In genomic region chr12:50246159-50246865, GRCh38 we compare ENCODE assay signal across 9 cellular contexts. TPM values are rescaled to one million over a fixed set of nuclear protein-coding genes. Genes with fewer than 3 reads are reported as not detected.
DNase-seq lines count a peak whose midpoint lies in the region; ATAC-seq and TF ChIP-seq lines count a peak whose summit lies in the region.
"Had no signal": no experiment of that assay in that cellular context is flagged by ENCODE, and none has a peak within 500 bp of the region (broad histone marks: within the 10 kb centered on the region; RNA-seq: fewer than 3 reads in every experiment).

No MANE protein-coding gene starts in this region.

- DNase-seq in SK-N-SH (no peak), fibroblast of lung (ENCODE audit: low read depth in 2 of 2) (no peak), HPDE6-E6E7 (ENCODE audit: extremely low spot score) (no peak), DMS79 (lab: John Stamatoyannopoulos, UW) (no peak), iPS-NIHi11 (ENCODE audit: low spot score) (no peak)
- DNase-seq in stimulated activated effector memory CD8-positive, alpha-beta T cell treated with anti-CD3 and anti-CD28 coated beads, Interleukin-12 subunit alpha, Interleukin-12 subunit beta, amount 100 ng/mL, for 72 hours (ENCODE audit: low spot score in 2 of 2) = no peak
- DNase-seq: effector CD4-positive, alpha-beta T cell; stimulated activated naive CD4-positive, alpha-beta T cell had no signal

- peaks cover 39% of the 10 kb centered on the region for H3K4me1 Mint-ChIP-seq in stimulated activated effector memory CD8-positive, alpha-beta T cell treated with anti-CD3 and anti-CD28 coated beads, Interleukin-12 subunit alpha, Interleukin-12 subunit beta, amount 100 ng/mL, for 72 hours

- H3K4me3 Mint-ChIP-seq in stimulated activated effector memory CD8-positive, alpha-beta T cell treated with anti-CD3 and anti-CD28 coated beads, Interleukin-12 subunit alpha, Interleukin-12 subunit beta, amount 100 ng/mL, for 72 hours = peak overlapping the region; percentile 68

- H3K4me1 ChIP-seq in HEK293 (ENCODE audit: control insufficient read depth, insufficient read depth, low read length) = peaks cover 12% of the 10 kb centered on the region
- peaks cover 0 to 38% of the 10 kb centered on the region in 2 experiments for H3K4me1 ChIP-seq in SK-N-SH (ENCODE audit: control insufficient read depth in 1 of 2, insufficient read depth in 2 of 2, low read depth in 1 of 2, low read length in 1 of 2)
- peaks cover 27% of the 10 kb centered on the region for H3K4me1 ChIP-seq in fibroblast of lung (ENCODE audit: control insufficient read depth, extremely low read depth, insufficient read depth, low read length)

- H4K20me1 ChIP-seq in SK-N-SH (ENCODE audit: insufficient read depth) (no peaks in the 10 kb centered on the region), fibroblast of lung (ENCODE audit: control insufficient read depth, extremely low read depth, insufficient read depth, low read length) (no peaks in the 10 kb centered on the region)

- peaks cover 24% of the 10 kb centered on the region for H3K36me3 Mint-ChIP-seq in stimulated activated effector memory CD8-positive, alpha-beta T cell treated with anti-CD3 and anti-CD28 coated beads, Interleukin-12 subunit alpha, Interleukin-12 subunit beta, amount 100 ng/mL, for 72 hours

- TF ChIP-seq EP300 in SK-N-SH (IDR thresholded peaks at IDR 0.05; ENCODE audit: borderline replicate concordance in 1 of 2, low read depth in 1 of 2, low read length in 1 of 2) = no peak

- no peaks in the 10 kb centered on the region; the same call in 1 of the 2 replicates for H3K79me2 ChIP-seq in SK-N-SH (ENCODE audit: insufficient read depth)
- H3K79me2 ChIP-seq in fibroblast of lung (ENCODE audit: control insufficient read depth, insufficient read depth, low read length) = no peaks in the 10 kb centered on the region

- peak overlapping the region; percentile 43 for H3K27ac Mint-ChIP-seq in stimulated activated effector memory CD8-positive, alpha-beta T cell treated with anti-CD3 and anti-CD28 coated beads, Interleukin-12 subunit alpha, Interleukin-12 subunit beta, amount 100 ng/mL, for 72 hours

- CTCF ChIA-PET in HEK293 (lab: Yijun Ruan, JAX) = interaction anchor here (1.1 to 1.3 kb wide), 2 partner anchors 11 to 15 kb away, joined by 3 to 4 read pairs; no protein-coding TSS in a partner anchor
- CTCF ChIA-PET in SK-N-SH (lab: Yijun Ruan, JAX) = interaction anchor here (1.0 kb wide), 1 partner anchor 114 kb away, joined by 4 read pairs; no protein-coding TSS in a partner anchor

- no peaks in the 10 kb centered on the region for H3K9me3 Mint-ChIP-seq in stimulated activated effector memory CD8-positive, alpha-beta T cell treated with anti-CD3 and anti-CD28 coated beads, Interleukin-12 subunit alpha, Interleukin-12 subunit beta, amount 100 ng/mL, for 72 hours

- peaks cover 49% of the 10 kb centered on the region for H3F3A ChIP-seq in SK-N-SH (replicated peaks; ENCODE audit: insufficient read depth)

- peak overlapping the region; percentile 59 for H2AFZ ChIP-seq in SK-N-SH (ENCODE audit: low read depth)
- no peak overlapping the region for H2AFZ ChIP-seq in fibroblast of lung (ENCODE audit: low read length)

- POLR2A ChIA-PET in HEK293 (lab: Yijun Ruan, JAX) = interaction anchor here (0.5 to 2.0 kb wide), 5 partner anchors 14 to 135 kb away, joined by 3 to 9 read pairs (median 4); partner anchors contain the start of gene LIMA1
- POLR2A ChIA-PET in SK-N-SH (lab: Yijun Ruan, JAX) = no interaction called here

- TF ChIP-seq RAD21 in SK-N-SH (IDR thresholded peaks at IDR 0.05; ENCODE audit: low read length) = no peak

- H3K9me2 ChIP-seq in SK-N-SH = no peaks in the 10 kb centered on the region

- WGBS in SK-N-SH (ENCODE audit: low lambda C conversion rate) = 74% methylated on average over 8 of the region's 8 CpGs

- H3K4me3 ChIP-seq in HEK293 (ENCODE audit: low read depth, low read length) (no peak overlapping the region), SK-N-SH (ENCODE audit: low read depth in 2 of 2, low read length in 1 of 2) (no peak overlapping the region), fibroblast of lung (replicated peaks in 1 of 4; ENCODE audit: control extremely low read depth in 1 of 4, insufficient read depth in 1 of 4, low read depth in 3 of 4, low read length in 4 of 4) (no peak overlapping the region)

- H3K27ac ChIP-seq in HEK293 (ENCODE audit: extremely low read depth, low read depth, low read length) = no peak overlapping the region
- H3K27ac ChIP-seq in SK-N-SH (ENCODE audit: low read depth in 2 of 2, low read length in 1 of 2) = peak overlapping the region; percentile 50 to 92; a peak in 3 of 4 replicates
- peak overlapping the region; percentile 86 for H3K27ac ChIP-seq in fibroblast of lung (ENCODE audit: insufficient read depth, low read length)

- peak overlapping the region; percentile 44 for H3K4me2 ChIP-seq in SK-N-SH
- peak overlapping the region; percentile 39 for H3K4me2 ChIP-seq in fibroblast of lung (ENCODE audit: extremely low read depth, insufficient read depth, low read length)

- H3K9me3 ChIP-seq in HEK293 (ENCODE audit: control insufficient read depth, insufficient read depth, low read depth, low read length) = no peaks in the 10 kb centered on the region
- no peaks in the 10 kb centered on the region for H3K9me3 ChIP-seq in SK-N-SH
- no peaks in the 10 kb centered on the region for H3K9me3 ChIP-seq in fibroblast of lung (ENCODE audit: control insufficient read depth, insufficient read depth, low read depth, low read length)

- no peaks in the 10 kb centered on the region for H3K36me3 ChIP-seq in HEK293 (ENCODE audit: control insufficient read depth in 2 of 2, insufficient read depth in 1 of 2, low read length in 2 of 2)
- H3K36me3 ChIP-seq in SK-N-SH (replicated peaks in 1 of 2; ENCODE audit: control insufficient read depth in 1 of 2, insufficient read depth in 2 of 2, low read length in 1 of 2) = no peaks in the 10 kb centered on the region
- H3K36me3 ChIP-seq in fibroblast of lung (ENCODE audit: control insufficient read depth, insufficient read depth, low read length) = no peaks in the 10 kb centered on the region

- no peaks in the 10 kb centered on the region for H3K27me3 ChIP-seq in SK-N-SH (ENCODE audit: insufficient read depth)
- no peaks in the 10 kb centered on the region for H3K27me3 ChIP-seq in fibroblast of lung (ENCODE audit: control insufficient read depth, insufficient read depth, low read length)

- H3K9ac ChIP-seq in SK-N-SH = peak overlapping the region; percentile 52; the same call in 1 of the 2 replicates
- H3K9ac ChIP-seq in fibroblast of lung (ENCODE audit: insufficient read depth, low read length) = peak overlapping the region; percentile 34

- no peak for ATAC-seq in stimulated activated effector memory CD8-positive, alpha-beta T cell treated with anti-CD3 and anti-CD28 coated beads, Interleukin-12 subunit alpha, Interleukin-12 subunit beta, amount 100 ng/mL, for 72 hours

- TF ChIP-seq CTCF in HEK293 (tag by site-specific recombination; IDR thresholded peaks at IDR 0.05) = no peak
- no peak for TF ChIP-seq CTCF in SK-N-SH (IDR thresholded peaks at IDR 0.05)
- no peak for TF ChIP-seq CTCF in fibroblast of lung (conservative IDR thresholded peaks at IDR 0.05 in 1 of 2, IDR thresholded peaks at IDR 0.05 in 1 of 2; ENCODE audit: low read depth in 1 of 2, low read length in 2 of 2)

TF ChIP-seq in HEK293, 187 proteins besides CTCF, POLR2A, EP300 and RAD21:
- TF ChIP-seq EGR2 (tag by site-specific recombination; IDR thresholded peaks at IDR 0.05; ENCODE audit: low read depth) = no peak
- TF ChIP-seq PRDM1 (tag by site-specific recombination; IDR thresholded peaks at IDR 0.05) = peak; percentile 35; the same call in 1 of the 2 replicates
- no peak for TF ChIP-seq SP3 (tag by site-specific recombination; IDR thresholded peaks at IDR 0.05)
TF ChIP-seq in HEK293: peak in this region for 1.

TF ChIP-seq in SK-N-SH, 30 proteins besides CTCF, POLR2A, EP300 and RAD21:
- TF ChIP-seq GATA2 (CRISPR knock-in tag; IDR thresholded peaks at IDR 0.05) (no peak), REST (IDR thresholded peaks at IDR 0.05; ENCODE audit: low read depth, low read length) (no peak), MAX (IDR thresholded peaks at IDR 0.05; ENCODE audit: low read depth) (no peak), MXI1 (IDR thresholded peaks at IDR 0.05; ENCODE audit: low read depth, low read length) (no peak)

RNA-seq across cellular contexts. Expression of gene LIMA1, which starts 37.0 kb away (rescaled TPM):
- polyA plus RNA-seq in SK-N-SH (2012; rRNA removed) (96.6 and 148 TPM in 2 replicates), fibroblast of lung (177 and 308 TPM in 2 replicates)
- 115 and 130 TPM in 2 replicates for polyA plus RNA-seq in SK-N-SH (2012; cell fraction: cytosol; rRNA removed)
- polyA plus RNA-seq in SK-N-SH (2012; cell fraction: nucleus; rRNA removed) = 210 and 318 TPM in 2 replicates
- 70.6 and 171 TPM in 2 replicates for total RNA-seq in fibroblast of lung
- 115 and 184 TPM in 2 replicates for polyA plus RNA-seq in fibroblast of lung (2012)
- polyA minus RNA-seq in fibroblast of lung (ENCODE audit: low replicate concordance) = 55.3 and 77.9 TPM in 2 replicates
